In genomic region chr7:149714081-149714909, GRCh38 we compare ENCODE assay signal across 1 cellular context.
TF ChIP-seq lines count a peak whose summit lies in the region.

No MANE protein-coding gene starts in this region.

TF ChIP-seq in HEK293, 187 proteins besides CTCF, POLR2A, EP300 and RAD21 (continued from another document):
- TF ChIP-seq ZNF549 (tag by site-specific recombination; IDR thresholded peaks at IDR 0.05) (no peak), ZSCAN16 (tag by site-specific recombination; IDR thresholded peaks at IDR 0.05) (no peak), KLF17 (tag by site-specific recombination; IDR thresholded peaks at IDR 0.05) (no peak), ZNF24 (tag by site-specific recombination; IDR thresholded peaks at IDR 0.05) (peak; percentile 80; the same call in 1 of the 2 replicates), ZNF548 (tag by site-specific recombination; IDR thresholded peaks at IDR 0.05) (no peak), GLI2 (tag by site-specific recombination; IDR thresholded peaks at IDR 0.05; ENCODE audit: borderline replicate concordance, low read depth) (no peak), ZNF76 (tag by site-specific recombination; IDR thresholded peaks at IDR 0.05; ENCODE audit: borderline replicate concordance, low read depth) (peak; percentile 41; the same call in 1 of the 2 replicates), ZNF335 (tag by site-specific recombination; conservative IDR thresholded peaks at IDR 0.05) (peak; percentile 70), GLI4 (tag by site-specific recombination; IDR thresholded peaks at IDR 0.05) (peak; percentile 96; the same call in 1 of the 2 replicates)
